8 cellular contexts compared by ENCODE assay signal in genomic region chr4:155376387-155377268, GRCh38.
DNase-seq lines count a peak whose midpoint lies in the region; ATAC-seq and TF ChIP-seq lines count a peak whose summit lies in the region.

Gene MAP9 (minus strand): TSS chr4:155376965. CDS start chr4:155375850, 1,115 bp downstream.

- DNase-seq in NCI-H187 treated with DMSO at 0.1 percent for 48 hours (lab: John Stamatoyannopoulos, UW) (peak; percentile 40), caudate nucleus (lab: John Stamatoyannopoulos, UW) (peak; percentile 32 to 99 (median 93)), iris pigment epithelial cell (ENCODE audit: low read depth) (peak; percentile 99), LoVo (ENCODE audit: low spot score) (no peak)
- DNase-seq in activated CD4-positive, CD25-positive, alpha-beta regulatory T cell treated with anti-CD3 and anti-CD28 coated beads, Interleukin-2, amount 50 U/mL, for 16 hours (ENCODE audit: low read depth, low spot score) = peak; percentile 67
- DNase-seq in stimulated activated CD4-positive, alpha-beta T cell treated with anti-CD3 and anti-CD28 coated beads, Interleukin-15, amount 100 ng/mL, for 1 hour (ENCODE audit: low read depth in 1 of 2, low spot score in 1 of 2) = peak; percentile 64 to 75

- peak; percentile 38 for TF ChIP-seq POLR2A in GM15510 (IDR thresholded peaks at IDR 0.05; ENCODE audit: borderline replicate concordance, extremely low read depth, insufficient read length)

- ATAC-seq in HG02798 (IDR thresholded peaks at IDR 0.05; ENCODE audit: poor library complexity, unreplicated experiment) = peak; percentile 98

- H3K27ac ChIP-seq in caudate nucleus (ENCODE audit: low read depth, low read length) = peak within 1 kb of the TSS; percentile 2
